1 cellular context compared by ENCODE assay signal in the genomic region with DNA sequence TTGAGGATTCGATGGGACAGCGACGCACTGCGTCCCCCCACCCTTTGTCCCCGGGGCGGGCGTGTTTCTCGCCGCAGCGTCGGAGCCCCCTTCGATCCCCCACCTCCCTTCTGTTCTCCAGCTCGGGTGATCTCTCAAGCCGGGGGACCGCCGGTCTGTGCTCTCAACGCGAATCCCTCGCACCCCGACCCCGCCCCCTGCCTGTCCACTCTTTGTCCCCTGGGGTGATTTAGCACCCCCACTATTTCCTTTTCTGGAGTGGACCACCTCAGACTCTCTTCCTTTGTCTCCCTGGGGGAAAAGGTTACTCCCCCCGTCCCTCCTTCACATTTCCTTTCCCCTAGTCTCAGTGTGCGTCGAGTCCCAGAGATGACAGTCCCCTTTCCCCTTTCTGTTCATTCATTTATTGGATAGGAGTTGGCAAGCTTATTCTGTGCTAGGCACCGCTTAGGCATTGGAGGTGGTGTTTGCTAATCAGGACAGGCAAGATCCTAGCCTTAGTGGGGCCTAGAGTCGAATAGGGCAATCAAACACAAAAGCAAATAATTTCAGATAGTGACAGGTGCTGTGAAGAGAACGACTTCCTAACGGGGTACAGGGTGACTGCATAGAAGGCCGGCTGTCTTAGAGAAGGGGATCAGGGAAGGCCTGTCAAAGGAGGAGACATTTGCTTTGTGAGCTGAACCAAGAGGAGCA.
A peak's percentile ranks its signal among the peaks of the same experiment; 100 is the strongest.
TF ChIP-seq lines count a peak whose summit lies in the region.

No MANE protein-coding gene starts in this region.

TF ChIP-seq in GM12878, 131 proteins besides CTCF, POLR2A, EP300 and RAD21 (continued from another document):
- TF ChIP-seq EZH2 (IDR thresholded peaks at IDR 0.05; ENCODE audit: borderline replicate concordance, control insufficient read depth, low read depth, low read length) (no peak), SMAD5 (IDR thresholded peaks at IDR 0.05; ENCODE audit: low read depth) (no peak), WRNIP1 (IDR thresholded peaks at IDR 0.05; ENCODE audit: borderline replicate concordance, low read depth, low read length) (peak; percentile 82; the same call in 1 of the 2 replicates), PAX5 (IDR thresholded peaks at IDR 0.05; ENCODE audit: borderline replicate concordance, low read depth, low read length) (no peak), SPI1 (IDR thresholded peaks at IDR 0.05; ENCODE audit: borderline replicate concordance, insufficient read depth, low read depth, low read length) (no peak), JUND (IDR thresholded peaks at IDR 0.05; ENCODE audit: low read depth, low read length) (no peak), SUPT20H (IDR thresholded peaks at IDR 0.05; ENCODE audit: borderline replicate concordance, control insufficient read depth, low read depth, low read length) (no peak), MYC (IDR thresholded peaks at IDR 0.05; ENCODE audit: insufficient read depth, insufficient read length, insufficient replicate concordance, low read length, severe bottlenecking) (no peak), MTA3 (IDR thresholded peaks at IDR 0.05; ENCODE audit: borderline replicate concordance, low read length) (no peak), ZZZ3 (IDR thresholded peaks at IDR 0.05; ENCODE audit: control insufficient read depth, insufficient read length, low read depth) (no peak), RFX5 (IDR thresholded peaks at IDR 0.05; ENCODE audit: low read depth, low read length) (no peak), TCF3 (IDR thresholded peaks at IDR 0.05; ENCODE audit: borderline replicate concordance, insufficient read depth, low read depth, low read length) (no peak), CHD4 (IDR thresholded peaks at IDR 0.05) (no peak), CBX5 (IDR thresholded peaks at IDR 0.05; ENCODE audit: low read depth) (no peak), PAX8 (IDR thresholded peaks at IDR 0.05) (no peak), BACH1 (IDR thresholded peaks at IDR 0.05; ENCODE audit: borderline replicate concordance) (no peak), HDAC6 (IDR thresholded peaks at IDR 0.05; ENCODE audit: unreplicated experiment) (peak; percentile 9), NBN (IDR thresholded peaks at IDR 0.05) (0 out of 2 replicates have a peak, but pooled peaks have one; percentile 8), IRF4 (IDR thresholded peaks at IDR 0.05; ENCODE audit: low read depth, low read length) (no peak), SMARCA5 (IDR thresholded peaks at IDR 0.05) (no peak; the same call in 1 of the 2 replicates), CEBPB (IDR thresholded peaks at IDR 0.05; ENCODE audit: borderline replicate concordance in 1 of 2, low read depth in 2 of 2, low read length in 2 of 2) (no peak), SREBF1 (IDR thresholded peaks at IDR 0.05; ENCODE audit: low read length) (no peak)
- TF ChIP-seq, protein P1, sequence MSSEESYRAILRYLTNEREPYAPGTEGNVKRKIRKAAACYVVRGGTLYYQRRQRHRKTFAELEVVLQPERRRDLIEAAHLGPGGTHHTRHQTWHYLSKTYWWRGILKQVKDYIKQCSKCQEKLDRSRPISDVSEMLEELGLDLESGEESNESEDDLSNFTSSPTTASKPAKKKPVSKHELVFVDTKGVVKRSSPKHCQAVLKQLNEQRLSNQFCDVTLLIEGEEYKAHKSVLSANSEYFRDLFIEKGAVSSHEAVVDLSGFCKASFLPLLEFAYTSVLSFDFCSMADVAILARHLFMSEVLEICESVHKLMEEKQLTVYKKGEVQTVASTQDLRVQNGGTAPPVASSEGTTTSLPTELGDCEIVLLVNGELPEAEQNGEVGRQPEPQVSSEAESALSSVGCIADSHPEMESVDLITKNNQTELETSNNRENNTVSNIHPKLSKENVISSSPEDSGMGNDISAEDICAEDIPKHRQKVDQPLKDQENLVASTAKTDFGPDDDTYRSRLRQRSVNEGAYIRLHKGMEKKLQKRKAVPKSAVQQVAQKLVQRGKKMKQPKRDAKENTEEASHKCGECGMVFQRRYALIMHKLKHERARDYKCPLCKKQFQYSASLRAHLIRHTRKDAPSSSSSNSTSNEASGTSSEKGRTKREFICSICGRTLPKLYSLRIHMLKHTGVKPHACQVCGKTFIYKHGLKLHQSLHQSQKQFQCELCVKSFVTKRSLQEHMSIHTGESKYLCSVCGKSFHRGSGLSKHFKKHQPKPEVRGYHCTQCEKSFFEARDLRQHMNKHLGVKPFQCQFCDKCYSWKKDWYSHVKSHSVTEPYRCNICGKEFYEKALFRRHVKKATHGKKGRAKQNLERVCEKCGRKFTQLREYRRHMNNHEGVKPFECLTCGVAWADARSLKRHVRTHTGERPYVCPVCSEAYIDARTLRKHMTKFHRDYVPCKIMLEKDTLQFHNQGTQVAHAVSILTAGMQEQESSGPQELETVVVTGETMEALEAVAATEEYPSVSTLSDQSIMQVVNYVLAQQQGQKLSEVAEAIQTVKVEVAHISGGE (CRISPR knock-in tag; IDR thresholded peaks at IDR 0.05), result no peak
- TF ChIP-seq, protein P2, sequence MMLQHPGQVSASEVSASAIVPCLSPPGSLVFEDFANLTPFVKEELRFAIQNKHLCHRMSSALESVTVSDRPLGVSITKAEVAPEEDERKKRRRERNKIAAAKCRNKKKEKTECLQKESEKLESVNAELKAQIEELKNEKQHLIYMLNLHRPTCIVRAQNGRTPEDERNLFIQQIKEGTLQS (IDR thresholded peaks at IDR 0.05; ENCODE audit: borderline replicate concordance, extremely low read depth, low read depth, low read length), result no peak
- TF ChIP-seq, protein P3, sequence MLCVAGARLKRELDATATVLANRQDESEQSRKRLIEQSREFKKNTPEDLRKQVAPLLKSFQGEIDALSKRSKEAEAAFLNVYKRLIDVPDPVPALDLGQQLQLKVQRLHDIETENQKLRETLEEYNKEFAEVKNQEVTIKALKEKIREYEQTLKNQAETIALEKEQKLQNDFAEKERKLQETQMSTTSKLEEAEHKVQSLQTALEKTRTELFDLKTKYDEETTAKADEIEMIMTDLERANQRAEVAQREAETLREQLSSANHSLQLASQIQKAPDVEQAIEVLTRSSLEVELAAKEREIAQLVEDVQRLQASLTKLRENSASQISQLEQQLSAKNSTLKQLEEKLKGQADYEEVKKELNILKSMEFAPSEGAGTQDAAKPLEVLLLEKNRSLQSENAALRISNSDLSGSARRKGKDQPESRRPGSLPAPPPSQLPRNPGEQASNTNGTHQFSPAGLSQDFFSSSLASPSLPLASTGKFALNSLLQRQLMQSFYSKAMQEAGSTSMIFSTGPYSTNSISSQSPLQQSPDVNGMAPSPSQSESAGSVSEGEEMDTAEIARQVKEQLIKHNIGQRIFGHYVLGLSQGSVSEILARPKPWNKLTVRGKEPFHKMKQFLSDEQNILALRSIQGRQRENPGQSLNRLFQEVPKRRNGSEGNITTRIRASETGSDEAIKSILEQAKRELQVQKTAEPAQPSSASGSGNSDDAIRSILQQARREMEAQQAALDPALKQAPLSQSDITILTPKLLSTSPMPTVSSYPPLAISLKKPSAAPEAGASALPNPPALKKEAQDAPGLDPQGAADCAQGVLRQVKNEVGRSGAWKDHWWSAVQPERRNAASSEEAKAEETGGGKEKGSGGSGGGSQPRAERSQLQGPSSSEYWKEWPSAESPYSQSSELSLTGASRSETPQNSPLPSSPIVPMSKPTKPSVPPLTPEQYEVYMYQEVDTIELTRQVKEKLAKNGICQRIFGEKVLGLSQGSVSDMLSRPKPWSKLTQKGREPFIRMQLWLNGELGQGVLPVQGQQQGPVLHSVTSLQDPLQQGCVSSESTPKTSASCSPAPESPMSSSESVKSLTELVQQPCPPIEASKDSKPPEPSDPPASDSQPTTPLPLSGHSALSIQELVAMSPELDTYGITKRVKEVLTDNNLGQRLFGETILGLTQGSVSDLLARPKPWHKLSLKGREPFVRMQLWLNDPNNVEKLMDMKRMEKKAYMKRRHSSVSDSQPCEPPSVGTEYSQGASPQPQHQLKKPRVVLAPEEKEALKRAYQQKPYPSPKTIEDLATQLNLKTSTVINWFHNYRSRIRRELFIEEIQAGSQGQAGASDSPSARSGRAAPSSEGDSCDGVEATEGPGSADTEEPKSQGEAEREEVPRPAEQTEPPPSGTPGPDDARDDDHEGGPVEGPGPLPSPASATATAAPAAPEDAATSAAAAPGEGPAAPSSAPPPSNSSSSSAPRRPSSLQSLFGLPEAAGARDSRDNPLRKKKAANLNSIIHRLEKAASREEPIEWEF (IDR thresholded peaks at IDR 0.05; ENCODE audit: insufficient replicate concordance, low read depth, low read length), result no peak
- TF ChIP-seq, protein P4, sequence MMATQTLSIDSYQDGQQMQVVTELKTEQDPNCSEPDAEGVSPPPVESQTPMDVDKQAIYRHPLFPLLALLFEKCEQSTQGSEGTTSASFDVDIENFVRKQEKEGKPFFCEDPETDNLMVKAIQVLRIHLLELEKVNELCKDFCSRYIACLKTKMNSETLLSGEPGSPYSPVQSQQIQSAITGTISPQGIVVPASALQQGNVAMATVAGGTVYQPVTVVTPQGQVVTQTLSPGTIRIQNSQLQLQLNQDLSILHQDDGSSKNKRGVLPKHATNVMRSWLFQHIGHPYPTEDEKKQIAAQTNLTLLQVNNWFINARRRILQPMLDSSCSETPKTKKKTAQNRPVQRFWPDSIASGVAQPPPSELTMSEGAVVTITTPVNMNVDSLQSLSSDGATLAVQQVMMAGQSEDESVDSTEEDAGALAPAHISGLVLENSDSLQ (IDR thresholded peaks at IDR 0.05), result 0 out of 2 replicates have a peak, but pooled peaks have one; percentile 7
- TF ChIP-seq, protein P5, sequence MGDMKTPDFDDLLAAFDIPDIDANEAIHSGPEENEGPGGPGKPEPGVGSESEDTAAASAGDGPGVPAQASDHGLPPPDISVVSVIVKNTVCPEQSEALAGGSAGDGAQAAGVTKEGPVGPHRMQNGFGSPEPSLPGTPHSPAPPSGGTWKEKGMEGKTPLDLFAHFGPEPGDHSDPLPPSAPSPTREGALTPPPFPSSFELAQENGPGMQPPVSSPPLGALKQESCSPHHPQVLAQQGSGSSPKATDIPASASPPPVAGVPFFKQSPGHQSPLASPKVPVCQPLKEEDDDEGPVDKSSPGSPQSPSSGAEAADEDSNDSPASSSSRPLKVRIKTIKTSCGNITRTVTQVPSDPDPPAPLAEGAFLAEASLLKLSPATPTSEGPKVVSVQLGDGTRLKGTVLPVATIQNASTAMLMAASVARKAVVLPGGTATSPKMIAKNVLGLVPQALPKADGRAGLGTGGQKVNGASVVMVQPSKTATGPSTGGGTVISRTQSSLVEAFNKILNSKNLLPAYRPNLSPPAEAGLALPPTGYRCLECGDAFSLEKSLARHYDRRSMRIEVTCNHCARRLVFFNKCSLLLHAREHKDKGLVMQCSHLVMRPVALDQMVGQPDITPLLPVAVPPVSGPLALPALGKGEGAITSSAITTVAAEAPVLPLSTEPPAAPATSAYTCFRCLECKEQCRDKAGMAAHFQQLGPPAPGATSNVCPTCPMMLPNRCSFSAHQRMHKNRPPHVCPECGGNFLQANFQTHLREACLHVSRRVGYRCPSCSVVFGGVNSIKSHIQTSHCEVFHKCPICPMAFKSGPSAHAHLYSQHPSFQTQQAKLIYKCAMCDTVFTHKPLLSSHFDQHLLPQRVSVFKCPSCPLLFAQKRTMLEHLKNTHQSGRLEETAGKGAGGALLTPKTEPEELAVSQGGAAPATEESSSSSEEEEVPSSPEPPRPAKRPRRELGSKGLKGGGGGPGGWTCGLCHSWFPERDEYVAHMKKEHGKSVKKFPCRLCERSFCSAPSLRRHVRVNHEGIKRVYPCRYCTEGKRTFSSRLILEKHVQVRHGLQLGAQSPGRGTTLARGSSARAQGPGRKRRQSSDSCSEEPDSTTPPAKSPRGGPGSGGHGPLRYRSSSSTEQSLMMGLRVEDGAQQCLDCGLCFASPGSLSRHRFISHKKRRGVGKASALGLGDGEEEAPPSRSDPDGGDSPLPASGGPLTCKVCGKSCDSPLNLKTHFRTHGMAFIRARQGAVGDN (IDR thresholded peaks at IDR 0.05), result no peak
- TF ChIP-seq, protein P6, sequence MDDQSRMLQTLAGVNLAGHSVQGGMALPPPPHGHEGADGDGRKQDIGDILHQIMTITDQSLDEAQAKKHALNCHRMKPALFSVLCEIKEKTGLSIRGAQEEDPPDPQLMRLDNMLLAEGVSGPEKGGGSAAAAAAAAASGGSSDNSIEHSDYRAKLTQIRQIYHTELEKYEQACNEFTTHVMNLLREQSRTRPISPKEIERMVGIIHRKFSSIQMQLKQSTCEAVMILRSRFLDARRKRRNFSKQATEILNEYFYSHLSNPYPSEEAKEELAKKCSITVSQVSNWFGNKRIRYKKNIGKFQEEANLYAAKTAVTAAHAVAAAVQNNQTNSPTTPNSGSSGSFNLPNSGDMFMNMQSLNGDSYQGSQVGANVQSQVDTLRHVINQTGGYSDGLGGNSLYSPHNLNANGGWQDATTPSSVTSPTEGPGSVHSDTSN (IDR thresholded peaks at IDR 0.05; ENCODE audit: insufficient replicate concordance, low read depth, low read length), result no peak
- TF ChIP-seq, protein P7, sequence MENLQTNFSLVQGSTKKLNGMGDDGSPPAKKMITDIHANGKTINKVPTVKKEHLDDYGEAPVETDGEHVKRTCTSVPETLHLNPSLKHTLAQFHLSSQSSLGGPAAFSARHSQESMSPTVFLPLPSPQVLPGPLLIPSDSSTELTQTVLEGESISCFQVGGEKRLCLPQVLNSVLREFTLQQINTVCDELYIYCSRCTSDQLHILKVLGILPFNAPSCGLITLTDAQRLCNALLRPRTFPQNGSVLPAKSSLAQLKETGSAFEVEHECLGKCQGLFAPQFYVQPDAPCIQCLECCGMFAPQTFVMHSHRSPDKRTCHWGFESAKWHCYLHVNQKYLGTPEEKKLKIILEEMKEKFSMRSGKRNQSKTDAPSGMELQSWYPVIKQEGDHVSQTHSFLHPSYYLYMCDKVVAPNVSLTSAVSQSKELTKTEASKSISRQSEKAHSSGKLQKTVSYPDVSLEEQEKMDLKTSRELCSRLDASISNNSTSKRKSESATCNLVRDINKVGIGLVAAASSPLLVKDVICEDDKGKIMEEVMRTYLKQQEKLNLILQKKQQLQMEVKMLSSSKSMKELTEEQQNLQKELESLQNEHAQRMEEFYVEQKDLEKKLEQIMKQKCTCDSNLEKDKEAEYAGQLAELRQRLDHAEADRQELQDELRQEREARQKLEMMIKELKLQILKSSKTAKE (IDR thresholded peaks at IDR 0.05; ENCODE audit: low read depth, poor library complexity, severe bottlenecking), result no peak
- TF ChIP-seq, protein P8, sequence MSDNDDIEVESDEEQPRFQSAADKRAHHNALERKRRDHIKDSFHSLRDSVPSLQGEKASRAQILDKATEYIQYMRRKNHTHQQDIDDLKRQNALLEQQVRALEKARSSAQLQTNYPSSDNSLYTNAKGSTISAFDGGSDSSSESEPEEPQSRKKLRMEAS (IDR thresholded peaks at IDR 0.05; ENCODE audit: low read depth, low read length), result no peak
- TF ChIP-seq, protein P9, sequence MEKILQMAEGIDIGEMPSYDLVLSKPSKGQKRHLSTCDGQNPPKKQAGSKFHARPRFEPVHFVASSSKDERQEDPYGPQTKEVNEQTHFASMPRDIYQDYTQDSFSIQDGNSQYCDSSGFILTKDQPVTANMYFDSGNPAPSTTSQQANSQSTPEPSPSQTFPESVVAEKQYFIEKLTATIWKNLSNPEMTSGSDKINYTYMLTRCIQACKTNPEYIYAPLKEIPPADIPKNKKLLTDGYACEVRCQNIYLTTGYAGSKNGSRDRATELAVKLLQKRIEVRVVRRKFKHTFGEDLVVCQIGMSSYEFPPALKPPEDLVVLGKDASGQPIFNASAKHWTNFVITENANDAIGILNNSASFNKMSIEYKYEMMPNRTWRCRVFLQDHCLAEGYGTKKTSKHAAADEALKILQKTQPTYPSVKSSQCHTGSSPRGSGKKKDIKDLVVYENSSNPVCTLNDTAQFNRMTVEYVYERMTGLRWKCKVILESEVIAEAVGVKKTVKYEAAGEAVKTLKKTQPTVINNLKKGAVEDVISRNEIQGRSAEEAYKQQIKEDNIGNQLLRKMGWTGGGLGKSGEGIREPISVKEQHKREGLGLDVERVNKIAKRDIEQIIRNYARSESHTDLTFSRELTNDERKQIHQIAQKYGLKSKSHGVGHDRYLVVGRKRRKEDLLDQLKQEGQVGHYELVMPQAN (conservative IDR thresholded peaks at IDR 0.05), result 0 out of 2 replicates have a peak, but pooled peaks have one; percentile 2
